In the genomic region with DNA sequence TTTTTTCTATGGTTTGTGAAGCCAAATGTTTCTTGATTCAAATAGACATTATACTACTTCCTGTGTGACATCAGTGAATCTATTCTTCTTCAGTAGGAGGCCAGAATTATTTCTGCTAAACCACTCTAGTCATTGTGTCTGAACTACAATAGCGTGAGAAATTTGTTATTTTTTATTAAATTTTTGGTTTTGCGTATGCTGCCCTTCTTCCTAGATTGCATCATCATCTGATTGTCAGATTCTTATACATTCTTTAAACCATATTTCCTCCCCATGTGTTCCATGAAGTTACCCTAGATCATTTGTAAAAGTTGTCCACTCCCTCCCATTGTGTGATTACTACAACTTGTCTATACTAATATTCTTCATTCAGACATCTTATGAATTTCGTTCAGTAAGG, we compare ENCODE assay signal across 7 cellular contexts.
"Had no signal": no experiment of that assay in that cellular context is flagged by ENCODE, and none has a peak within 500 bp of the region (broad histone marks: within the 10 kb centered on the region; RNA-seq: fewer than 3 reads in every experiment).

No MANE protein-coding gene starts in this region.

- FAIRE-seq: H1, H54, HTR-8/SVneo had no signal

- H3K4me3 ChIP-seq: GM23338 had no signal

- DNase-seq: H9, HCEC 1CT, KBM-7 had no signal

- H3K4me2 ChIP-seq: GM23338 had no signal

- ATAC-seq: GM23338 had no signal
